ENCODE assay signal across 1 cellular context in the genomic region with DNA sequence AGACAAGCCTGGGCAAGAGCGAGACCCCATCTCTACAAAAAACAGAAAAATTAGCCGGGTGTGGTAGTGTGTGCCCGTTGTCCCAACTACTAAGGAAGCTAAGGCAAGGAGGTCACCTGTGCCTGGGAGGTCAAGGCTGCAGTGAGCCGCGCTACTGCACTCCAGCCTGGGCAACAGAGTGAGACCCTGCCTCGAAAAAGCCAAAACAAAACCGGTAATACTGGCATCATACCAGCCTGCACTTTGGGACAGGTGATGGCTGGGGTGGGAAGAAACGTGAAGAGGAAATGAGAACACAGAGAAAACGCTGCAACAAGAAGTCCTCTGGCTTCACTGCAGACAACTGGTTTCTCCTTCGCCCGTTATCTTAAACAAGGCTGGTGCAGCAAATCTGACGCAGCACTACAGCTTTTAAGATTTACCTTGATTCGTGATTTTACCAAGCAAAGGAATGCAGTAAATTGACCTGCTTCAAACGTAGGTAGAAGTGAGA.
TF ChIP-seq lines count a peak whose summit lies in the region.

No MANE protein-coding gene starts in this region.

TF ChIP-seq in GM12878, 131 proteins besides CTCF, POLR2A, EP300 and RAD21 (continues in another document):
- TF ChIP-seq KLF5 (IDR thresholded peaks at IDR 0.05; ENCODE audit: partially characterized antibody) = peak; percentile 28
- TF ChIP-seq, protein P1, sequence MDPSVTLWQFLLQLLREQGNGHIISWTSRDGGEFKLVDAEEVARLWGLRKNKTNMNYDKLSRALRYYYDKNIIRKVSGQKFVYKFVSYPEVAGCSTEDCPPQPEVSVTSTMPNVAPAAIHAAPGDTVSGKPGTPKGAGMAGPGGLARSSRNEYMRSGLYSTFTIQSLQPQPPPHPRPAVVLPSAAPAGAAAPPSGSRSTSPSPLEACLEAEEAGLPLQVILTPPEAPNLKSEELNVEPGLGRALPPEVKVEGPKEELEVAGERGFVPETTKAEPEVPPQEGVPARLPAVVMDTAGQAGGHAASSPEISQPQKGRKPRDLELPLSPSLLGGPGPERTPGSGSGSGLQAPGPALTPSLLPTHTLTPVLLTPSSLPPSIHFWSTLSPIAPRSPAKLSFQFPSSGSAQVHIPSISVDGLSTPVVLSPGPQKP (IDR thresholded peaks at IDR 0.05; ENCODE audit: low read depth, low read length) = no peak; the same call in 1 of the 2 replicates
- no peak for TF ChIP-seq ZNF274 (IDR thresholded peaks at IDR 0.05; ENCODE audit: insufficient read depth, insufficient read length)
- TF ChIP-seq NR2C2 (IDR thresholded peaks at IDR 0.05; ENCODE audit: borderline replicate concordance, control insufficient read depth, insufficient read length, low read depth) = no peak
- TF ChIP-seq SMC3 (IDR thresholded peaks at IDR 0.05; ENCODE audit: borderline replicate concordance, low read length) = no peak
- TF ChIP-seq, protein P2, sequence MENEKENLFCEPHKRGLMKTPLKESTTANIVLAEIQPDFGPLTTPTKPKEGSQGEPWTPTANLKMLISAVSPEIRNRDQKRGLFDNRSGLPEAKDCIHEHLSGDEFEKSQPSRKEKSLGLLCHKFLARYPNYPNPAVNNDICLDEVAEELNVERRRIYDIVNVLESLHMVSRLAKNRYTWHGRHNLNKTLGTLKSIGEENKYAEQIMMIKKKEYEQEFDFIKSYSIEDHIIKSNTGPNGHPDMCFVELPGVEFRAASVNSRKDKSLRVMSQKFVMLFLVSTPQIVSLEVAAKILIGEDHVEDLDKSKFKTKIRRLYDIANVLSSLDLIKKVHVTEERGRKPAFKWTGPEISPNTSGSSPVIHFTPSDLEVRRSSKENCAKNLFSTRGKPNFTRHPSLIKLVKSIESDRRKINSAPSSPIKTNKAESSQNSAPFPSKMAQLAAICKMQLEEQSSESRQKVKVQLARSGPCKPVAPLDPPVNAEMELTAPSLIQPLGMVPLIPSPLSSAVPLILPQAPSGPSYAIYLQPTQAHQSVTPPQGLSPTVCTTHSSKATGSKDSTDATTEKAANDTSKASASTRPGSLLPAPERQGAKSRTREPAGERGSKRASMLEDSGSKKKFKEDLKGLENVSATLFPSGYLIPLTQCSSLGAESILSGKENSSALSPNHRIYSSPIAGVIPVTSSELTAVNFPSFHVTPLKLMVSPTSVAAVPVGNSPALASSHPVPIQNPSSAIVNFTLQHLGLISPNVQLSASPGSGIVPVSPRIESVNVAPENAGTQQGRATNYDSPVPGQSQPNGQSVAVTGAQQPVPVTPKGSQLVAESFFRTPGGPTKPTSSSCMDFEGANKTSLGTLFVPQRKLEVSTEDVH (IDR thresholded peaks at IDR 0.05; ENCODE audit: low read depth, partially characterized antibody) = no peak
- peak; percentile 32 for TF ChIP-seq SPI1 (IDR thresholded peaks at IDR 0.05; ENCODE audit: borderline replicate concordance, insufficient read depth, low read depth, low read length)
- TF ChIP-seq ZNF24 (IDR thresholded peaks at IDR 0.05) = no peak
- TF ChIP-seq ZSCAN29 (IDR thresholded peaks at IDR 0.05) = no peak
- peak; percentile 16; the same call in 1 of the 2 replicates for TF ChIP-seq SMARCA5 (IDR thresholded peaks at IDR 0.05)
- TF ChIP-seq TCF7 (IDR thresholded peaks at IDR 0.05; ENCODE audit: borderline replicate concordance) = no peak
- no peak for TF ChIP-seq GABPA (IDR thresholded peaks at IDR 0.05; ENCODE audit: low read depth)
- TF ChIP-seq ZNF207 (IDR thresholded peaks at IDR 0.05; ENCODE audit: borderline replicate concordance) = no peak
- TF ChIP-seq, protein P3, sequence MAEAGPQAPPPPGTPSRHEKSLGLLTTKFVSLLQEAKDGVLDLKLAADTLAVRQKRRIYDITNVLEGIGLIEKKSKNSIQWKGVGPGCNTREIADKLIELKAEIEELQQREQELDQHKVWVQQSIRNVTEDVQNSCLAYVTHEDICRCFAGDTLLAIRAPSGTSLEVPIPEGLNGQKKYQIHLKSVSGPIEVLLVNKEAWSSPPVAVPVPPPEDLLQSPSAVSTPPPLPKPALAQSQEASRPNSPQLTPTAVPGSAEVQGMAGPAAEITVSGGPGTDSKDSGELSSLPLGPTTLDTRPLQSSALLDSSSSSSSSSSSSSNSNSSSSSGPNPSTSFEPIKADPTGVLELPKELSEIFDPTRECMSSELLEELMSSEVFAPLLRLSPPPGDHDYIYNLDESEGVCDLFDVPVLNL (IDR thresholded peaks at IDR 0.05; ENCODE audit: low read depth, low read length) = no peak
- no peak for TF ChIP-seq BACH1 (IDR thresholded peaks at IDR 0.05; ENCODE audit: borderline replicate concordance)
- TF ChIP-seq DPF2 (IDR thresholded peaks at IDR 0.05) = no peak
- TF ChIP-seq SREBF1 (IDR thresholded peaks at IDR 0.05; ENCODE audit: low read length) = no peak
- 0 out of 2 replicates have a peak, but pooled peaks have one; percentile 17 for TF ChIP-seq NR2F1 (conservative IDR thresholded peaks at IDR 0.05)
- TF ChIP-seq SMAD5 (IDR thresholded peaks at IDR 0.05; ENCODE audit: low read depth) = no peak
- TF ChIP-seq HDGF (IDR thresholded peaks at IDR 0.05) = no peak
- no peak for TF ChIP-seq SUZ12 (IDR thresholded peaks at IDR 0.05; ENCODE audit: unreplicated experiment)
- no peak for TF ChIP-seq MYB (IDR thresholded peaks at IDR 0.05; ENCODE audit: borderline replicate concordance, low read depth, low read length)
- TF ChIP-seq ESRRA (IDR thresholded peaks at IDR 0.05; ENCODE audit: low read length) = 0 out of 2 replicates have a peak, but pooled peaks have one; percentile 6
- TF ChIP-seq, protein P4, sequence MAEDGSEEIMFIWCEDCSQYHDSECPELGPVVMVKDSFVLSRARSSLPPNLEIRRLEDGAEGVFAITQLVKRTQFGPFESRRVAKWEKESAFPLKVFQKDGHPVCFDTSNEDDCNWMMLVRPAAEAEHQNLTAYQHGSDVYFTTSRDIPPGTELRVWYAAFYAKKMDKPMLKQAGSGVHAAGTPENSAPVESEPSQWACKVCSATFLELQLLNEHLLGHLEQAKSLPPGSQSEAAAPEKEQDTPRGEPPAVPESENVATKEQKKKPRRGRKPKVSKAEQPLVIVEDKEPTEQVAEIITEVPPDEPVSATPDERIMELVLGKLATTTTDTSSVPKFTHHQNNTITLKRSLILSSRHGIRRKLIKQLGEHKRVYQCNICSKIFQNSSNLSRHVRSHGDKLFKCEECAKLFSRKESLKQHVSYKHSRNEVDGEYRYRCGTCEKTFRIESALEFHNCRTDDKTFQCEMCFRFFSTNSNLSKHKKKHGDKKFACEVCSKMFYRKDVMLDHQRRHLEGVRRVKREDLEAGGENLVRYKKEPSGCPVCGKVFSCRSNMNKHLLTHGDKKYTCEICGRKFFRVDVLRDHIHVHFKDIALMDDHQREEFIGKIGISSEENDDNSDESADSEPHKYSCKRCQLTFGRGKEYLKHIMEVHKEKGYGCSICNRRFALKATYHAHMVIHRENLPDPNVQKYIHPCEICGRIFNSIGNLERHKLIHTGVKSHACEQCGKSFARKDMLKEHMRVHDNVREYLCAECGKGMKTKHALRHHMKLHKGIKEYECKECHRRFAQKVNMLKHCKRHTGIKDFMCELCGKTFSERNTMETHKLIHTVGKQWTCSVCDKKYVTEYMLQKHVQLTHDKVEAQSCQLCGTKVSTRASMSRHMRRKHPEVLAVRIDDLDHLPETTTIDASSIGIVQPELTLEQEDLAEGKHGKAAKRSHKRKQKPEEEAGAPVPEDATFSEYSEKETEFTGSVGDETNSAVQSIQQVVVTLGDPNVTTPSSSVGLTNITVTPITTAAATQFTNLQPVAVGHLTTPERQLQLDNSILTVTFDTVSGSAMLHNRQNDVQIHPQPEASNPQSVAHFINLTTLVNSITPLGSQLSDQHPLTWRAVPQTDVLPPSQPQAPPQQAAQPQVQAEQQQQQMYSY (CRISPR knock-in tag; IDR thresholded peaks at IDR 0.05) = no peak
- TF ChIP-seq MTA2 (IDR thresholded peaks at IDR 0.05; ENCODE audit: low read depth) = no peak
- TF ChIP-seq SUPT20H (IDR thresholded peaks at IDR 0.05; ENCODE audit: borderline replicate concordance, control insufficient read depth, low read depth, low read length) = no peak
- TF ChIP-seq RELA (IDR thresholded peaks at IDR 0.05; ENCODE audit: borderline replicate concordance, partially characterized antibody) = no peak
- TF ChIP-seq, protein P5, sequence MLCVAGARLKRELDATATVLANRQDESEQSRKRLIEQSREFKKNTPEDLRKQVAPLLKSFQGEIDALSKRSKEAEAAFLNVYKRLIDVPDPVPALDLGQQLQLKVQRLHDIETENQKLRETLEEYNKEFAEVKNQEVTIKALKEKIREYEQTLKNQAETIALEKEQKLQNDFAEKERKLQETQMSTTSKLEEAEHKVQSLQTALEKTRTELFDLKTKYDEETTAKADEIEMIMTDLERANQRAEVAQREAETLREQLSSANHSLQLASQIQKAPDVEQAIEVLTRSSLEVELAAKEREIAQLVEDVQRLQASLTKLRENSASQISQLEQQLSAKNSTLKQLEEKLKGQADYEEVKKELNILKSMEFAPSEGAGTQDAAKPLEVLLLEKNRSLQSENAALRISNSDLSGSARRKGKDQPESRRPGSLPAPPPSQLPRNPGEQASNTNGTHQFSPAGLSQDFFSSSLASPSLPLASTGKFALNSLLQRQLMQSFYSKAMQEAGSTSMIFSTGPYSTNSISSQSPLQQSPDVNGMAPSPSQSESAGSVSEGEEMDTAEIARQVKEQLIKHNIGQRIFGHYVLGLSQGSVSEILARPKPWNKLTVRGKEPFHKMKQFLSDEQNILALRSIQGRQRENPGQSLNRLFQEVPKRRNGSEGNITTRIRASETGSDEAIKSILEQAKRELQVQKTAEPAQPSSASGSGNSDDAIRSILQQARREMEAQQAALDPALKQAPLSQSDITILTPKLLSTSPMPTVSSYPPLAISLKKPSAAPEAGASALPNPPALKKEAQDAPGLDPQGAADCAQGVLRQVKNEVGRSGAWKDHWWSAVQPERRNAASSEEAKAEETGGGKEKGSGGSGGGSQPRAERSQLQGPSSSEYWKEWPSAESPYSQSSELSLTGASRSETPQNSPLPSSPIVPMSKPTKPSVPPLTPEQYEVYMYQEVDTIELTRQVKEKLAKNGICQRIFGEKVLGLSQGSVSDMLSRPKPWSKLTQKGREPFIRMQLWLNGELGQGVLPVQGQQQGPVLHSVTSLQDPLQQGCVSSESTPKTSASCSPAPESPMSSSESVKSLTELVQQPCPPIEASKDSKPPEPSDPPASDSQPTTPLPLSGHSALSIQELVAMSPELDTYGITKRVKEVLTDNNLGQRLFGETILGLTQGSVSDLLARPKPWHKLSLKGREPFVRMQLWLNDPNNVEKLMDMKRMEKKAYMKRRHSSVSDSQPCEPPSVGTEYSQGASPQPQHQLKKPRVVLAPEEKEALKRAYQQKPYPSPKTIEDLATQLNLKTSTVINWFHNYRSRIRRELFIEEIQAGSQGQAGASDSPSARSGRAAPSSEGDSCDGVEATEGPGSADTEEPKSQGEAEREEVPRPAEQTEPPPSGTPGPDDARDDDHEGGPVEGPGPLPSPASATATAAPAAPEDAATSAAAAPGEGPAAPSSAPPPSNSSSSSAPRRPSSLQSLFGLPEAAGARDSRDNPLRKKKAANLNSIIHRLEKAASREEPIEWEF (IDR thresholded peaks at IDR 0.05; ENCODE audit: insufficient replicate concordance, low read depth, low read length) = no peak
- TF ChIP-seq, protein P6, sequence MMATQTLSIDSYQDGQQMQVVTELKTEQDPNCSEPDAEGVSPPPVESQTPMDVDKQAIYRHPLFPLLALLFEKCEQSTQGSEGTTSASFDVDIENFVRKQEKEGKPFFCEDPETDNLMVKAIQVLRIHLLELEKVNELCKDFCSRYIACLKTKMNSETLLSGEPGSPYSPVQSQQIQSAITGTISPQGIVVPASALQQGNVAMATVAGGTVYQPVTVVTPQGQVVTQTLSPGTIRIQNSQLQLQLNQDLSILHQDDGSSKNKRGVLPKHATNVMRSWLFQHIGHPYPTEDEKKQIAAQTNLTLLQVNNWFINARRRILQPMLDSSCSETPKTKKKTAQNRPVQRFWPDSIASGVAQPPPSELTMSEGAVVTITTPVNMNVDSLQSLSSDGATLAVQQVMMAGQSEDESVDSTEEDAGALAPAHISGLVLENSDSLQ (IDR thresholded peaks at IDR 0.05) = no peak
- 0 out of 2 replicates have a peak, but pooled peaks have one; percentile 41 for TF ChIP-seq CHD1 (IDR thresholded peaks at IDR 0.05; ENCODE audit: low read depth, low read length)
- TF ChIP-seq HDAC2 (IDR thresholded peaks at IDR 0.05) = no peak
- no peak for TF ChIP-seq CHD4 (IDR thresholded peaks at IDR 0.05)
- TF ChIP-seq LARP7 (IDR thresholded peaks at IDR 0.05) = peak; percentile 25; the same call in 1 of the 2 replicates
- no peak for TF ChIP-seq POLR2AphosphoS5 (IDR thresholded peaks at IDR 0.05; ENCODE audit: low read length)
- TF ChIP-seq, protein P7, sequence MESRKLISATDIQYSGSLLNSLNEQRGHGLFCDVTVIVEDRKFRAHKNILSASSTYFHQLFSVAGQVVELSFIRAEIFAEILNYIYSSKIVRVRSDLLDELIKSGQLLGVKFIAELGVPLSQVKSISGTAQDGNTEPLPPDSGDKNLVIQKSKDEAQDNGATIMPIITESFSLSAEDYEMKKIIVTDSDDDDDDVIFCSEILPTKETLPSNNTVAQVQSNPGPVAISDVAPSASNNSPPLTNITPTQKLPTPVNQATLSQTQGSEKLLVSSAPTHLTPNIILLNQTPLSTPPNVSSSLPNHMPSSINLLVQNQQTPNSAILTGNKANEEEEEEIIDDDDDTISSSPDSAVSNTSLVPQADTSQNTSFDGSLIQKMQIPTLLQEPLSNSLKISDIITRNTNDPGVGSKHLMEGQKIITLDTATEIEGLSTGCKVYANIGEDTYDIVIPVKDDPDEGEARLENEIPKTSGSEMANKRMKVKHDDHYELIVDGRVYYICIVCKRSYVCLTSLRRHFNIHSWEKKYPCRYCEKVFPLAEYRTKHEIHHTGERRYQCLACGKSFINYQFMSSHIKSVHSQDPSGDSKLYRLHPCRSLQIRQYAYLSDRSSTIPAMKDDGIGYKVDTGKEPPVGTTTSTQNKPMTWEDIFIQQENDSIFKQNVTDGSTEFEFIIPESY (IDR thresholded peaks at IDR 0.05) = 0 out of 2 replicates have a peak, but pooled peaks have one; percentile 17
- TF ChIP-seq BCL11A (IDR thresholded peaks at IDR 0.05; ENCODE audit: low read depth, low read length) = 0 out of 2 replicates have a peak, but pooled peaks have one; percentile 2
- no peak for TF ChIP-seq ASH2L (IDR thresholded peaks at IDR 0.05; ENCODE audit: borderline replicate concordance, low read depth)
- TF ChIP-seq, protein P8, sequence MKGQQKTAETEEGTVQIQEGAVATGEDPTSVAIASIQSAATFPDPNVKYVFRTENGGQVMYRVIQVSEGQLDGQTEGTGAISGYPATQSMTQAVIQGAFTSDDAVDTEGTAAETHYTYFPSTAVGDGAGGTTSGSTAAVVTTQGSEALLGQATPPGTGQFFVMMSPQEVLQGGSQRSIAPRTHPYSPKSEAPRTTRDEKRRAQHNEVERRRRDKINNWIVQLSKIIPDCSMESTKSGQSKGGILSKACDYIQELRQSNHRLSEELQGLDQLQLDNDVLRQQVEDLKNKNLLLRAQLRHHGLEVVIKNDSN (IDR thresholded peaks at IDR 0.05; ENCODE audit: borderline replicate concordance, extremely low read length, insufficient read depth, low read depth, low read length) = no peak
- no peak; the same call in 1 of the 2 replicates for TF ChIP-seq POLR2AphosphoS2 (IDR thresholded peaks at IDR 0.05; ENCODE audit: low read depth, low read length)
- TF ChIP-seq PAX8 (IDR thresholded peaks at IDR 0.05) = peak; percentile 87
